In the genomic region with DNA sequence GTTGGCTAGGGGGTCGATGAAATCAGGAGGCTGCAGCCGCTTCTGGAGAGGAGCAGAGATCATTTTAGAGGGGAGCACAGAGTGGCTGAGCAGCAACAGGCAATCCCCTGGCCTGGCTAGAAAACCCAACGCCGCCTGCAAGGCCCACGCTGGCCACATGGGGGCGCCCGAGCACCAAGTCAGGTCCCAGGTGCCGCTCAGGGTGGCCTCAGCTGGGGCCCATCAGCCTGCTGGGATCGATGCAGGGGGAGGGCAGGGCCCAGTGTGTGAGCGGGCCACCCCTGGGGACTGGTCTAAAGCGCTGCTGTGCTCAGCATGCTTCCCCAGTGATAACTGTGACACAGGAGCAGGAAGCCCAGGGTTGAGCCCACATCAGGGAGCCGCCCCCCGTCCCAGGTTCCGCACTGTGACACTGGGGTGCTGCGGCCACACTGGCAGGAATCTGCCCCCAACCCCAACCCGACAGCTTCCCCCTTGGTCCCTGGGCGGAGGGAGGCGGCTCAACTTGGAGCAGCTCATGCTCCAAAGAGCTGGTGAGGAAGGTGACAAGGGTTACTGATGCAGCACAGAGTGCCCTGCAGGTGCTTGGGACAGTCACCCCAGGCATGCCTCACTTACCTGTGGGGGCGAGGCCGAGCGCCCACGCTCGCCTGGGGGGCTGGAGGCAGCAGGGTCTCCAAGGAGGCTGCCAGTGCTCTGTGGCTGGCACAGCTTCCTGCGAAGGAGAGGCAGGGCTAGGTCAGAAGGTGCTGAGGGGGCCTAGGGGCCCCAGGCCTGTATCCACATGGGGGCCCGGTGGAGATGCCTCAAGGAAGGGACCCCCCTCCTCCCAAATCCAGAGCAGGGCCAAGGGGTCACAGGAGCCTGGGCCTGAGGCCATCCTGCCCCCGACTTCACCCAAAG, we compare ENCODE assay signal across 8 cellular contexts. TPM values are rescaled to one million over a fixed set of nuclear protein-coding genes. Genes with fewer than 3 reads are reported as not detected.
DNase-seq lines count a peak whose midpoint lies in the region; ATAC-seq, FAIRE-seq and TF ChIP-seq lines count a peak whose summit lies in the region.

No MANE protein-coding gene starts in this region.

- TF ChIP-seq POLR2A in H54 (IDR thresholded peaks at IDR 0.05; ENCODE audit: low read depth, low read length), result no peak
- TF ChIP-seq POLR2A in lower leg skin (IDR thresholded peaks at IDR 0.05), result no peak

- no peak for FAIRE-seq in H54 (lab: Jason Lieb, UNC)

- H3K4me2 ChIP-seq in BLaER1, result peak overlapping the region; percentile 92

- peak in 2 of 3 donors; percentile 28 to 94 for TF ChIP-seq CTCF in lower leg skin (IDR thresholded peaks at IDR 0.05)

- H3K4me3 ChIP-seq in BLaER1 (peak overlapping the region; percentile 36), lower leg skin (ENCODE audit: low read depth, poor library complexity, severe bottlenecking) (no peak overlapping the region)

- WGBS in lower leg skin, 2 donors, result 43 to 45% methylated on average over 26 of the region's 26 CpGs

- peaks cover 60% of the 10 kb centered on the region for H4K20me1 ChIP-seq in BLaER1

- intact Hi-C loops in lower leg skin (cut with DNase I; ENCODE audit: low total_unique reads), result loop anchor here (10.0 kb wide), 1 partner anchor 394 kb away; no protein-coding TSS in a partner anchor

- no peak for ATAC-seq in GM18870 (IDR thresholded peaks at IDR 0.05; ENCODE audit: unreplicated experiment)

- DNase-seq in H54 (ENCODE audit: insufficient read length, low spot score), result peak; percentile 84
- peak; percentile 74 for DNase-seq in NCI-H2171 (lab: John Stamatoyannopoulos, UW)
- DNase-seq in activated CD4-positive, alpha-beta T cell treated with anti-CD3 and anti-CD28 coated beads for 4 hours, result peak; percentile 79 to 89
- DNase-seq in cerebellum (ENCODE audit: low spot score), result peak; percentile 77
- DNase-seq in lower leg skin (ENCODE audit: low spot score in 2 of 2), result peak; percentile 81 to 97
- peak; percentile 71 to 86 (median 84) for DNase-seq in stimulated activated CD4-positive, alpha-beta T cell treated with anti-CD3 and anti-CD28 coated beads, TNF-alpha, amount 100 ng/mL, for 48 hours (ENCODE audit: low read depth in 3 of 3)

- peak overlapping the region; percentile 72 for H3K27ac ChIP-seq in BLaER1

- peak overlapping the region; percentile 71 for H3K9ac ChIP-seq in BLaER1

- peaks cover 43% of the 10 kb centered on the region for H3K4me1 ChIP-seq in BLaER1

- H3K36me3 ChIP-seq in BLaER1, result peaks cover 74% of the 10 kb centered on the region

- H3K9me3 ChIP-seq in BLaER1, result no peaks in the 10 kb centered on the region

- no peaks in the 10 kb centered on the region for H3K27me3 ChIP-seq in BLaER1

RNA-seq across cellular contexts. Expression of gene ISYNA1, which starts 13.3 kb away (rescaled TPM):
- 43.2 TPM for total RNA-seq in cerebellum
- total RNA-seq in lower leg skin, result 10 to 100 TPM; 16.9 to 29.9 (median 22.3) TPM

RNA-seq across cellular contexts. Expression of gene SSBP4, which starts 32.0 kb away (rescaled TPM):
- total RNA-seq in cerebellum (32.2 TPM), lower leg skin (10 to 100 TPM; 28.8 to 42.0 (median 36.0) TPM)

RNA-seq across cellular contexts. Expression of gene LRRC25, which starts 53.8 kb away (rescaled TPM):
- total RNA-seq in cerebellum (1.00 TPM), lower leg skin (1 to 10 TPM in 3 of 4 donors, not detected in 1; 1.2 to 3.4 (median 2.2) TPM)
